Comparison of ENCODE assay signal across 4 cellular contexts in the genomic region with DNA sequence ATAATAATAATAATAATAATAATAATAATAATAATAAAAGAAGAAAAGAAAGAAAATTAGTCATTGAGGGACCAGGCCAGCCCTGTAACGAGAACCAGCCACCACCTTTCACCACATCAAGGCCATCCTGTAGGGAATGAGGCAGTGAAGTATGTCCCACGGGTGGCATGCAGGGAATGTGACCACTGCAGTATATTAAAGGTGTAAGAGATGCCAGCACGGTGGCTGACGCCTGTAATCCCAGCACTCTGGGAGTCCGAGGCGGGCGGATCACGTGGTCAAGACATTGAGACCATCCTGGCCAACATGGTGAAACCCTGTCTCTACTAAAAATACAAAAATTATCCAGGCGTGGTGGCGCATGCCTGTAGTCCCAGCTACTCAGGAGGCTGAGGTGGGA. TPM values are rescaled to one million over a fixed set of nuclear protein-coding genes. Genes with fewer than 3 reads are reported as not detected.
"Had no signal": no experiment of that assay in that cellular context is flagged by ENCODE, and none has a peak within 500 bp of the region (broad histone marks: within the 10 kb centered on the region; RNA-seq: fewer than 3 reads in every experiment).

No MANE protein-coding gene starts in this region.

RNA-seq across cellular contexts. Expression of a gene that starts 10.2 kb away (rescaled TPM):
- total RNA-seq: GM23248, H4, H9, HFFc6 had no signal
- polyA plus RNA-seq: GM23248 had no signal
